8 cellular contexts compared by ENCODE assay signal in genomic region chr11:65574147-65574962, GRCh38. TPM values are rescaled to one million over a fixed set of nuclear protein-coding genes. Genes with fewer than 3 reads are reported as not detected.
A peak's percentile ranks its signal among the peaks of the same experiment; 100 is the strongest.
DNase-seq lines count a peak whose midpoint lies in the region; ATAC-seq and TF ChIP-seq lines count a peak whose summit lies in the region.

No MANE protein-coding gene starts in this region.

- H3K9me3 Mint-ChIP-seq in activated CD4-positive, alpha-beta T cell treated with anti-CD3 and anti-CD28 coated beads, Interleukin-2, amount 10 ng/mL, durations not matched to agents 7 days and 5 days: no peaks in the 10 kb centered on the region

- CTCF ChIA-PET in activated CD4-positive, alpha-beta T cell treated with anti-CD3 and anti-CD28 coated beads, Interleukin-2, amount 10 ng/mL, durations not matched to agents 7 days and 5 days (lab: Charles Lee): interaction anchor here (1.1 to 6.0 kb wide), 13 partner anchors 8 to 39 kb away, joined by 3 to 57 read pairs (median 6); no protein-coding TSS in a partner anchor

- POLR2A ChIA-PET in activated CD4-positive, alpha-beta T cell treated with anti-CD3 and anti-CD28 coated beads, Interleukin-2, amount 10 ng/mL, durations not matched to agents 7 days and 5 days (lab: Charles Lee): no interaction called here

- peaks cover 22 to 65% (median 50%) of the 10 kb centered on the region in 4 donors for H3K4me1 ChIP-seq in liver (ENCODE audit: control insufficient read depth in 4 of 4, insufficient read depth in 4 of 4, low read length in 3 of 4)

- peak overlapping the region in 1 of 2 donors; percentile 8 for H3K9ac ChIP-seq in liver (ENCODE audit: low read depth in 1 of 2, low read length in 2 of 2)

- peak overlapping the region in 2 of 3 donors; percentile 57 to 66 for H3K4me3 ChIP-seq in liver (ENCODE audit: low read depth in 1 of 3, low read length in 3 of 3)

- H3K4me1 Mint-ChIP-seq in activated CD4-positive, alpha-beta T cell treated with anti-CD3 and anti-CD28 coated beads, Interleukin-2, amount 10 ng/mL, durations not matched to agents 7 days and 5 days: peaks cover 50% of the 10 kb centered on the region

- 2% methylated on average over 75 of the region's 75 CpGs for WGBS in liver

- H3K27ac Mint-ChIP-seq in activated CD4-positive, alpha-beta T cell treated with anti-CD3 and anti-CD28 coated beads, Interleukin-2, amount 10 ng/mL, durations not matched to agents 7 days and 5 days: peak overlapping the region; percentile 93

- TF ChIP-seq CTCF in liver (IDR thresholded peaks at IDR 0.05; ENCODE audit: low read depth, low read length, missing input control): peak; percentile 88

- peak; percentile 34 for ATAC-seq in HG02970 (IDR thresholded peaks at IDR 0.05; ENCODE audit: low FRiP score, unreplicated experiment)

- TF ChIP-seq RAD21 in liver (IDR thresholded peaks at IDR 0.05): peak; percentile 52 to 69

- peak overlapping the region; percentile 77 to 88 for H3K27ac ChIP-seq in liver (ENCODE audit: low read depth in 1 of 2, low read length in 2 of 2)

- peak overlapping the region; percentile 85 for H3K4me3 Mint-ChIP-seq in activated CD4-positive, alpha-beta T cell treated with anti-CD3 and anti-CD28 coated beads, Interleukin-2, amount 10 ng/mL, durations not matched to agents 7 days and 5 days

- H3K27me3 ChIP-seq in liver (ENCODE audit: control insufficient read depth in 4 of 4, insufficient read depth in 4 of 4, low read length in 3 of 4): no peaks in the 10 kb centered on the region

- H3K9me3 ChIP-seq in liver (ENCODE audit: control insufficient read depth in 4 of 4, low read length in 3 of 4): no peaks in the 10 kb centered on the region

- H3K36me3 ChIP-seq in liver (ENCODE audit: control insufficient read depth in 4 of 4, insufficient read depth in 3 of 4, low read depth in 1 of 4, low read length in 3 of 4): no peaks in the 10 kb centered on the region

- H3K27me3 Mint-ChIP-seq in activated CD4-positive, alpha-beta T cell treated with anti-CD3 and anti-CD28 coated beads, Interleukin-2, amount 10 ng/mL, durations not matched to agents 7 days and 5 days: no peaks in the 10 kb centered on the region

- DNase-seq in NCI-H1436 (lab: John Stamatoyannopoulos, UW) (peak; percentile 54), NCI-H1436 treated with DMSO at 0.1 percent for 48 hours (lab: John Stamatoyannopoulos, UW) (no peak), NCI-H446 treated with DMSO at 0.1 percent for 48 hours (lab: John Stamatoyannopoulos, UW) (peak; percentile 36), dedifferentiated amniotic fluid mesenchymal stem cell (ENCODE audit: extremely low spot score) (peak; percentile 84)
- peak; percentile 87 for DNase-seq in activated CD4-positive, alpha-beta T cell treated with anti-CD3 and anti-CD28 coated beads, Interleukin-2, amount 10 ng/mL, durations not matched to agents 7 days and 5 days
- peak; percentile 85 to 86 for DNase-seq in stimulated activated CD4-positive, alpha-beta T cell treated with anti-CD3 and anti-CD28 coated beads, Interleukin-2, amount 100 ng/mL, for 48 hours

- peaks cover 31% of the 10 kb centered on the region for H3K36me3 Mint-ChIP-seq in activated CD4-positive, alpha-beta T cell treated with anti-CD3 and anti-CD28 coated beads, Interleukin-2, amount 10 ng/mL, durations not matched to agents 7 days and 5 days (ENCODE audit: low read depth)

TF ChIP-seq in liver, 16 proteins besides CTCF, POLR2A, EP300 and RAD21:
- peak in 1 of 2 donors; percentile 37 for TF ChIP-seq EGR1 (IDR thresholded peaks at IDR 0.05; ENCODE audit: low read depth in 2 of 2)
- TF ChIP-seq FOXA1 (IDR thresholded peaks at IDR 0.05): no peak
- TF ChIP-seq YY1 (IDR thresholded peaks at IDR 0.05): no peak
- peak in 1 of 2 donors; percentile 71 for TF ChIP-seq GABPA (IDR thresholded peaks at IDR 0.05 in 1 of 2, conservative IDR thresholded peaks at IDR 0.05 in 1 of 2)
- peak in 1 of 2 donors; percentile 26 for TF ChIP-seq RXRA (IDR thresholded peaks at IDR 0.05)
- peak; percentile 65 for TF ChIP-seq SP1 (IDR thresholded peaks at IDR 0.05)
- peak; percentile 52 for TF ChIP-seq NR2F2 (IDR thresholded peaks at IDR 0.05)
TF ChIP-seq in liver: peak in this region for 5.

RNA-seq across cellular contexts. Expression of gene EHBP1L1, which starts 1.5 kb away (rescaled TPM):
- total RNA-seq in activated CD4-positive, alpha-beta T cell treated with anti-CD3 and anti-CD28 coated beads, Interleukin-2, amount 10 ng/mL, durations not matched to agents 7 days and 5 days: 10 to 100 TPM; 69.2 to 96.7 TPM
- total RNA-seq in liver: 100 to 1,000 TPM in 1 of 2 donors, 10 to 100 TPM in 1; 13.6 to 120 TPM
- 1 to 10 TPM; 1.1 to 6.5 TPM for polyA plus RNA-seq in liver

RNA-seq across cellular contexts. Expression of gene FAM89B, which starts 2.0 kb away (rescaled TPM):
- total RNA-seq in activated CD4-positive, alpha-beta T cell treated with anti-CD3 and anti-CD28 coated beads, Interleukin-2, amount 10 ng/mL, durations not matched to agents 7 days and 5 days: 10 to 100 TPM; 34.1 to 42.1 TPM
- total RNA-seq in liver: 10 to 100 TPM in 1 of 2 donors, 1 to 10 TPM in 1; 4.7 to 16.7 TPM
- 10 to 100 TPM in 1 of 2 donors, 1 to 10 TPM in 1; 7.7 to 11.4 TPM for polyA plus RNA-seq in liver

RNA-seq across cellular contexts. Expression of gene ZNRD2, which starts 4.1 kb away (rescaled TPM):
- 10 to 100 TPM; 32.4 to 35.4 TPM for total RNA-seq in activated CD4-positive, alpha-beta T cell treated with anti-CD3 and anti-CD28 coated beads, Interleukin-2, amount 10 ng/mL, durations not matched to agents 7 days and 5 days
- total RNA-seq in liver: 10 to 100 TPM; 18.2 to 22.7 TPM
- 10 to 100 TPM; 33.3 to 39.5 TPM for polyA plus RNA-seq in liver

RNA-seq across cellular contexts. Expression of gene LTBP3, which starts 16.2 kb away (rescaled TPM):
- total RNA-seq in activated CD4-positive, alpha-beta T cell treated with anti-CD3 and anti-CD28 coated beads, Interleukin-2, amount 10 ng/mL, durations not matched to agents 7 days and 5 days: 10 to 100 TPM; 80.2 to 92.5 TPM
- total RNA-seq in liver: 10 to 100 TPM; 16.0 to 17.9 TPM
- polyA plus RNA-seq in liver: 10 to 100 TPM in 1 of 2 donors, 1 to 10 TPM in 1; 8.8 to 46.2 TPM

RNA-seq across cellular contexts. Expression of gene KCNK7, which starts 21.2 kb away (rescaled TPM):
- 1 to 10 TPM in 1 of 2 experiments, under 1 TPM in 1; 1.00 to 3.3 TPM for total RNA-seq in activated CD4-positive, alpha-beta T cell treated with anti-CD3 and anti-CD28 coated beads, Interleukin-2, amount 10 ng/mL, durations not matched to agents 7 days and 5 days
- under 1 TPM; 0.14 to 0.17 TPM for total RNA-seq in liver
- polyA plus RNA-seq in liver: under 1 TPM; 0.32 TPM
